In genomic region chr4:128766781-128767180, GRCh38 we compare ENCODE assay signal across 25 cellular contexts.
"Had no signal": no experiment of that assay in that cellular context is flagged by ENCODE, and none has a peak within 500 bp of the region (broad histone marks: within the 10 kb centered on the region; RNA-seq: fewer than 3 reads in every experiment).

No MANE protein-coding gene starts in this region.

- H3K79me2 ChIP-seq: hepatocyte had no signal

- H3K36me3 ChIP-seq: left ventricle myocardium inferior, neural progenitor cell, neutrophil, ovary, right atrium auricular region, right lobe of liver, stomach, thyroid gland, transverse colon, upper lobe of right lung had no signal

- H3K27me3 ChIP-seq: hepatocyte, neural progenitor cell, neutrophil, ovary, right atrium auricular region, right lobe of liver, stomach, testis, thyroid gland, transverse colon, upper lobe of right lung had no signal

- H3K9me3 ChIP-seq: left ventricle myocardium inferior, neutrophil, ovary, right atrium auricular region, right lobe of liver, stomach, testis, thyroid gland, transverse colon, upper lobe of right lung had no signal

- H3K9ac ChIP-seq: neural progenitor cell had no signal

- H3K4me3 ChIP-seq: hepatocyte, left ventricle myocardium inferior, lung, neural progenitor cell, ovary, right atrium auricular region, right lobe of liver, smooth muscle cell, stomach, testis, thyroid gland, transverse colon, upper lobe of right lung had no signal

- DNase-seq: islet precursor cell; left ventricle myocardium inferior; mesendoderm; naive B cell; natural killer cell; nephron progenitor cell; occipital lobe; ovary; right lobe of liver; stimulated activated CD4-positive, alpha-beta T cell treated with anti-CD3 and anti-CD28 coated beads, Interleukin-1b, Interleukin-23, amount 100 ng/mL, for 48 hours; stimulated activated CD4-positive, alpha-beta T cell treated with anti-CD3 and anti-CD28 coated beads, Interleukin-2, amount 100 ng/mL, for 48 hours; stimulated activated CD4-positive, alpha-beta T cell treated with anti-CD3 and anti-CD28 coated beads, Interleukin-4, amount 100 ng/mL, for 4 hours; stimulated activated CD8-positive, alpha-beta memory T cell treated with anti-CD3 and anti-CD28 coated beads, Interleukin-4, amount 100 ng/mL, for 48 hours; stimulated activated naive CD8-positive, alpha-beta T cell treated with anti-CD3 and anti-CD28 coated beads, Interleukin-15, Interleukin-2, amounts not matched to agents 100 U/mL and 50 U/mL, for 24 hours; stomach; testis; thyroid gland; transverse colon; upper lobe of right lung had no signal

- H3K27ac ChIP-seq: hepatocyte, left ventricle myocardium inferior, neural progenitor cell, neutrophil, ovary, right atrium auricular region, right lobe of liver, stomach, thyroid gland, transverse colon, upper lobe of right lung had no signal

- H3K4me2 ChIP-seq: hepatocyte, neural progenitor cell, smooth muscle cell had no signal

- H3K4me1 ChIP-seq: left ventricle myocardium inferior, neural progenitor cell, right atrium auricular region, right lobe of liver, stomach, thyroid gland, transverse colon, upper lobe of right lung had no signal

- H2AFZ ChIP-seq: hepatocyte, neural progenitor cell had no signal
